In the genomic region with DNA sequence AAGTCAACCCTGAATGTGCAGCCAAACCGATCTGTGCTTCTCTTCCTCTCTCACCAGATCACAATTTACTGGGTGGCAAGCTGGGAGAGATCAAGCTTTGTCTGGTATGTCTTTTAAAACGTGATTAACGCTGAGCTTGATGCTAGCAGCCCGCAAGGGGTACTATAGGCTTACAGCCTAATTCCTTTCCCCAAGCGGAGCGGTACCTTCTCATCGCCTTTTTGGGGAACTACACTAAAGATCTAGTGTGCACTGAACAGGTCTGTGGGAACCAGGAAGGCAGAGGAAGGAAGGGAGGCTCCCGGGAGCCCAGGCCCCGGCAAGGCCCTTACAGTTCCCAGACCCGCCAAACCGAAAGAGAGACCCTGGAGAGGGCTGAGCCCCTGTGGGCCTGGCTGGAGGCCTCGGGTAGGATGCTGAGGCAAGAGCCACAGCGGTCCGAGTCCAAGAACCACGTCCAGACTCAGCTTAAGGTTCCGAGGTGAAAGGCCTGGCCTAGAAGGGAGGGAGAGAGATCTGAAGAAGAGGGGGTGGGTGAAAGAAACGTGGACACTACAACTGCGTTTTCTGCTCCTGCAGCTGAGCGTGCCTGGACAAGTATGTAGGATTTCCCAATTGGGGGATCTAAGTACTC, we compare ENCODE assay signal across 14 cellular contexts. TPM values are rescaled to one million over a fixed set of nuclear protein-coding genes. Genes with fewer than 3 reads are reported as not detected.
DNase-seq lines count a peak whose midpoint lies in the region; ATAC-seq and TF ChIP-seq lines count a peak whose summit lies in the region.
"Had no signal": no experiment of that assay in that cellular context is flagged by ENCODE, and none has a peak within 500 bp of the region (broad histone marks: within the 10 kb centered on the region; RNA-seq: fewer than 3 reads in every experiment).

No MANE protein-coding gene starts in this region.

- no peak overlapping the region for H3K4me2 ChIP-seq in mammary epithelial cell (ENCODE audit: insufficient read depth, low read depth, low read length)

- no peak for TF ChIP-seq EP300 in upper lobe of left lung (IDR thresholded peaks at IDR 0.05)

- H3K27me3 ChIP-seq in breast epithelium (peaks cover 8 to 59% of the 10 kb centered on the region in 2 donors), mammary epithelial cell (ENCODE audit: insufficient read depth, low read length) (no peaks in the 10 kb centered on the region), dorsolateral prefrontal cortex (peaks cover 0 to 14% (median 0%) of the 10 kb centered on the region in 45 donors), muscle layer of duodenum (ENCODE audit: low read depth, low read length) (peaks cover 64% of the 10 kb centered on the region), upper lobe of left lung (peaks cover 2 to 53% (median 31%) of the 10 kb centered on the region in 4 donors)
- H3K27me3 ChIP-seq: BE2C, SJSA1 had no signal

- BruUV-seq in mammary epithelial cell (replicated peaks; lab: Mats Ljungman, UMichigan), result no TSS peak

- dilution Hi-C loops in mammary epithelial cell (cut with HindIII; ENCODE audit: low sequenced_read_pairs), result no loop called here

- WGBS in mammary epithelial cell (ENCODE audit: low coverage, missing lambda C conversion rate), result 95% methylated on average over 12 of the region's 19 CpGs
- 40 to 46% methylated on average over 19 of the region's 19 CpGs for WGBS in upper lobe of left lung, 2 donors

- intact Hi-C loops in breast epithelium (cut with DNase I; ENCODE audit: low total_unique reads), result no loop called here
- intact Hi-C loops in mammary epithelial cell (cut with micrococcal nuclease), result no loop called here
- intact Hi-C loops in dorsolateral prefrontal cortex (cut with DNase I), result loop anchor here (5.0 to 10.0 kb wide), 3 partner anchors 376 to 893 kb away; no protein-coding TSS in a partner anchor

- DNase-seq in breast epithelium (ENCODE audit: low spot score in 2 of 2) (no peak), mammary epithelial cell (no peak), dorsolateral prefrontal cortex (no peak), upper lobe of left lung (peak in 1 of 2 donors; percentile 37), MV-4-11 (lab: John Stamatoyannopoulos, UW) (no peak), glomerular visceral epithelial cell (ENCODE audit: extremely low spot score) (no peak)
- DNase-seq: BE2C; effector CD4-positive, alpha-beta T cell; mesendoderm; NCI-H1694 treated with DMSO at 0.1 percent for 48 hours; stimulated activated CD4-positive, alpha-beta T cell treated with anti-CD3 and anti-CD28 coated beads, Interleukin-4, amount 100 ng/mL, for 1 hour had no signal

- in situ Hi-C loops in mammary epithelial cell (cut with MboI; ENCODE audit: low sequenced_read_pairs in 2 of 2), result loop anchor here in 1 of 2 donors (25.0 kb wide), 1 partner anchor 666 kb away; no protein-coding TSS in a partner anchor

- ATAC-seq in upper lobe of left lung (ENCODE audit: low FRiP score in 2 of 2) (no peak), GM18517 (IDR thresholded peaks at IDR 0.05; ENCODE audit: unreplicated experiment) (no peak)

- H4K20me1 ChIP-seq in mammary epithelial cell (ENCODE audit: insufficient read depth, low read length), result no peaks in the 10 kb centered on the region

- H3K4me1 ChIP-seq in breast epithelium (peaks cover 0 to 5% of the 10 kb centered on the region in 2 donors), mammary epithelial cell (ENCODE audit: insufficient read depth, low read length) (peaks cover 15% of the 10 kb centered on the region), muscle layer of duodenum (ENCODE audit: control insufficient read depth in 1 of 2, insufficient read depth in 2 of 2, low read length in 2 of 2) (peaks cover 0 to 25% of the 10 kb centered on the region in 2 donors), upper lobe of left lung (peaks cover 29 to 49% (median 32%) of the 10 kb centered on the region in 4 donors)
- H3K4me1 ChIP-seq: BE2C had no signal

- TF ChIP-seq POLR2A in breast epithelium (IDR thresholded peaks at IDR 0.05) (no peak), upper lobe of left lung (IDR thresholded peaks at IDR 0.05) (no peak)

- H3K36me3 ChIP-seq in breast epithelium (no peaks in the 10 kb centered on the region), mammary epithelial cell (ENCODE audit: insufficient read depth, low read length) (no peaks in the 10 kb centered on the region), muscle layer of duodenum (ENCODE audit: control insufficient read depth in 1 of 2, insufficient read depth in 2 of 2, low read length in 2 of 2) (no peaks in the 10 kb centered on the region), upper lobe of left lung (no peaks in the 10 kb centered on the region)
- H3K36me3 ChIP-seq: BE2C, SJSA1 had no signal

- no peak overlapping the region for H2AFZ ChIP-seq in mammary epithelial cell (ENCODE audit: low read depth, low read length)

- H3K9me3 ChIP-seq in breast epithelium (no peaks in the 10 kb centered on the region), mammary epithelial cell (replicated peaks; ENCODE audit: insufficient read depth, low read length) (no peaks in the 10 kb centered on the region), muscle layer of duodenum (ENCODE audit: control insufficient read depth in 1 of 2, low read length in 2 of 2) (no peaks in the 10 kb centered on the region), upper lobe of left lung (no peaks in the 10 kb centered on the region)
- H3K9me3 ChIP-seq: BE2C, SJSA1 had no signal

- H3K4me3 ChIP-seq in breast epithelium, result peak overlapping the region in 2 of 3 donors; percentile 63 to 75
- H3K4me3 ChIP-seq in mammary epithelial cell (replicated peaks in 1 of 3; ENCODE audit: insufficient read depth in 1 of 3, low read depth in 2 of 3, low read length in 3 of 3), result no peak overlapping the region
- peak overlapping the region in 56 of 59 donors; percentile 54 to 90 (median 78) for H3K4me3 ChIP-seq in dorsolateral prefrontal cortex
- H3K4me3 ChIP-seq in muscle layer of duodenum (ENCODE audit: low read depth in 1 of 2, low read length in 2 of 2), result peak overlapping the region; percentile 27 to 80
- peak overlapping the region in 2 of 4 donors; percentile 55 to 63 for H3K4me3 ChIP-seq in upper lobe of left lung

- TF ChIP-seq CTCF in breast epithelium (IDR thresholded peaks at IDR 0.05) (no peak), mammary epithelial cell (conservative IDR thresholded peaks at IDR 0.05 in 1 of 2, IDR thresholded peaks at IDR 0.05 in 1 of 2; ENCODE audit: extremely low read depth in 1 of 2, insufficient read depth in 1 of 2, low read depth in 1 of 2, low read length in 2 of 2) (no peak), dorsolateral prefrontal cortex (IDR thresholded peaks at IDR 0.05 in 54 of 56, conservative IDR thresholded peaks at IDR 0.05 in 2 of 56; ENCODE audit: low read depth in 1 of 56, partially characterized antibody in 56 of 56) (no peak), upper lobe of left lung (IDR thresholded peaks at IDR 0.05) (no peak)

- no peak overlapping the region for H3K9ac ChIP-seq in mammary epithelial cell (ENCODE audit: insufficient read depth, low read length)

- peak overlapping the region; percentile 84 to 94 for H3K27ac ChIP-seq in breast epithelium
- no peak overlapping the region for H3K27ac ChIP-seq in mammary epithelial cell (ENCODE audit: insufficient read depth, low read depth, low read length)
- H3K27ac ChIP-seq in dorsolateral prefrontal cortex, result peak overlapping the region in 58 of 59 donors; percentile 49 to 100 (median 95)
- peak overlapping the region; percentile 68 for H3K27ac ChIP-seq in muscle layer of duodenum (ENCODE audit: low read length)
- H3K27ac ChIP-seq in upper lobe of left lung, result peak overlapping the region; percentile 81 to 86 (median 84)

- H3K79me2 ChIP-seq in mammary epithelial cell (ENCODE audit: insufficient read depth, low read length), result peaks cover 13% of the 10 kb centered on the region

- CTCF ChIA-PET in mammary epithelial cell (lab: Charles Lee; ENCODE audit: low non-redundant PET), result no interaction called here

RNA-seq across cellular contexts. Expression of gene NR2F1-AS1, which starts 2.7 kb away (rescaled TPM):
- 10 to 100 TPM in 2 of 3 donors, 1 to 10 TPM in 1; 7.0 to 17.4 (median 15.2) TPM for total RNA-seq in breast epithelium
- total RNA-seq in mammary epithelial cell, result 10 to 100 TPM in 1 of 2 donors, 1 to 10 TPM in 1; 8.7 to 12.2 TPM
- polyA plus RNA-seq in mammary epithelial cell, result 4.4 TPM
- 0.26 TPM for polyA minus RNA-seq in mammary epithelial cell
- total RNA-seq in dorsolateral prefrontal cortex, result 100 to 1,000 TPM in 43 of 120 experiments, 10 to 100 TPM in 77; 42.2 to 125 (median 96.4) TPM
- 10 to 100 TPM in 4 of 6 donors, 1 to 10 TPM in 2; 4.4 to 19.9 (median 11.4) TPM for total RNA-seq in upper lobe of left lung

RNA-seq across cellular contexts. Expression of gene NR2F1, which starts 4.7 kb away (rescaled TPM):
- total RNA-seq in breast epithelium, result 10 to 100 TPM in 2 of 3 donors, 1 to 10 TPM in 1; 4.6 to 63.6 (median 59.1) TPM
- 1 to 10 TPM; 3.3 to 3.5 TPM for total RNA-seq in mammary epithelial cell
- polyA plus RNA-seq in mammary epithelial cell, result 7.8 TPM
- 0.10 TPM for polyA minus RNA-seq in mammary epithelial cell
- total RNA-seq in dorsolateral prefrontal cortex, result 100 to 1,000 TPM in 56 of 120 experiments, 10 to 100 TPM in 64; 46.1 to 145 (median 98.5) TPM
- total RNA-seq in upper lobe of left lung, result 10 to 100 TPM in 5 of 6 donors, 1 to 10 TPM in 1; 8.9 to 70.3 (median 29.4) TPM

Comparison
In these comparisons a context has a peak if more than half of its experiments do, and no peak if none do; other contexts are left out.
1. H3K4me3 ChIP-seq: peak in breast epithelium (2 of 3), dorsolateral prefrontal cortex (56 of 59) and muscle layer of duodenum (2 of 2); none in mammary epithelial cell (0 of 3).
2. intact Hi-C loops: an anchor here in dorsolateral prefrontal cortex (5.0 to 10.0 kb wide); none called in breast epithelium and mammary epithelial cell.